ENCODE assay signal across 22 cellular contexts in the genomic region with DNA sequence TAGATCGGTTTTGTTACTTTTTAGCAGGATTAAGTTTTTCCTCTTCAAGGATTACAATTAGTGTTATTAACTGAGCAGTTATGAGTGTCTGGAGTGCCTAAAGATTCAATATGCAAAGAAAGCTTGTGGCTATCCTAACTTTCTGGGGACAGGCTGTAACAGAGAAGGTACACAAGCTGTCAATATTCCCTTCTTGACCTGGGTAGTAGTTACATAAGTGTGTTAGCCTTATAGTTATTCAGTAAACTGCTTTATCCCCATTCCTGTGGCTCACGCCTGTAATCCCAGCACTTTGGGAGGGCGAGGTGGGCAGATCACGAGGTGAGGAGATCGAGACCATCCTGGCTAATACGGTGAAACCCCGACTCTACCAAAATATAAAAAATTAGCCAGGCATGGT. TPM values are rescaled to one million over a fixed set of nuclear protein-coding genes. Genes with fewer than 3 reads are reported as not detected.
DNase-seq lines count a peak whose midpoint lies in the region; ATAC-seq and TF ChIP-seq lines count a peak whose summit lies in the region.
"Had no signal": no experiment of that assay in that cellular context is flagged by ENCODE, and none has a peak within 500 bp of the region (broad histone marks: within the 10 kb centered on the region; RNA-seq: fewer than 3 reads in every experiment).

No MANE protein-coding gene starts in this region.

- H3K36me3 ChIP-seq in right lobe of liver (peaks cover 0 to under 1% (median 0%) of the 10 kb centered on the region in 4 donors), uterus (no peaks in the 10 kb centered on the region)

- H3K27ac ChIP-seq in right lobe of liver (no peak overlapping the region), uterus (no peak overlapping the region)
- H3K27ac ChIP-seq: 22Rv1; A549; BLaER1 treated with 17β-estradiol and CSF1 and Interleukin-3, amounts not matched to agents 10 nM and 100 nM; C4-2B had no signal

- H3K9me3 ChIP-seq in right lobe of liver (no peaks in the 10 kb centered on the region), uterus (no peaks in the 10 kb centered on the region)
- H3K9me3 ChIP-seq: A549 had no signal

- no peaks in the 10 kb centered on the region for H3K9me3 Mint-ChIP-seq in IgD-negative memory B cell
- H3K9me3 Mint-ChIP-seq: CD4-positive, alpha-beta T cell; CD8-positive, alpha-beta memory T cell had no signal

- TF ChIP-seq CTCF in right lobe of liver (IDR thresholded peaks at IDR 0.05): no peak
- no peak for TF ChIP-seq CTCF in uterus (IDR thresholded peaks at IDR 0.05)

- H3K4me1 Mint-ChIP-seq in IgD-negative memory B cell: peaks cover 0 to 3% (median 0%) of the 10 kb centered on the region in 3 donors
- H3K4me1 Mint-ChIP-seq: B cell had no signal

- H3K36me3 Mint-ChIP-seq in IgD-negative memory B cell: peaks cover 8% of the 10 kb centered on the region

- H3K4me3 Mint-ChIP-seq in IgD-negative memory B cell: no peak overlapping the region
- H3K4me3 Mint-ChIP-seq: B cell; CD4-positive, alpha-beta T cell; CD8-positive, alpha-beta memory T cell had no signal

- H3K27me3 Mint-ChIP-seq in IgD-negative memory B cell: no peaks in the 10 kb centered on the region
- H3K27me3 Mint-ChIP-seq: B cell; CD4-positive, alpha-beta T cell; CD8-positive, alpha-beta memory T cell had no signal

- peak overlapping the region in 2 of 3 donors; percentile 4 to 16 for H3K27ac Mint-ChIP-seq in IgD-negative memory B cell
- H3K27ac Mint-ChIP-seq: B cell; CD4-positive, alpha-beta T cell had no signal

- 50% methylated on average over 7 of the region's 7 CpGs for WGBS in right lobe of liver (ENCODE audit: insufficient coverage, low coverage, low lambda C conversion rate, missing lambda C conversion rate)

- TF ChIP-seq POLR2A in right lobe of liver (IDR thresholded peaks at IDR 0.05): no peak
- no peak for TF ChIP-seq POLR2A in uterus (IDR thresholded peaks at IDR 0.05)

- H3K27me3 ChIP-seq in right lobe of liver: no peaks in the 10 kb centered on the region
- H3K27me3 ChIP-seq in uterus: no peaks in the 10 kb centered on the region
- H3K27me3 ChIP-seq: BLaER1 treated with 17β-estradiol and CSF1 and Interleukin-3, amounts not matched to agents 10 nM and 100 nM had no signal

- no peaks in the 10 kb centered on the region for H3K4me1 ChIP-seq in right lobe of liver
- H3K4me1 ChIP-seq in uterus: no peaks in the 10 kb centered on the region
- H3K4me1 ChIP-seq: A549; BLaER1 treated with 17β-estradiol and CSF1 and Interleukin-3, amounts not matched to agents 10 nM and 100 nM had no signal

- H3K4me3 ChIP-seq in right lobe of liver: no peak overlapping the region
- H3K4me3 ChIP-seq in uterus: no peak overlapping the region
- H3K4me3 ChIP-seq: A549; BLaER1 treated with 17β-estradiol and CSF1 and Interleukin-3, amounts not matched to agents 10 nM and 100 nM had no signal

- intact Hi-C loops in right lobe of liver (cut with DNase I): no loop called here
- intact Hi-C loops in uterus (cut with DNase I; ENCODE audit: low total_unique reads): no loop called here

- ATAC-seq in left lobe of liver (peak; percentile 92), right lobe of liver (peak; percentile 70 to 93 (median 84)), HG02763 (IDR thresholded peaks at IDR 0.05; ENCODE audit: unreplicated experiment) (no peak)
- ATAC-seq: A549 had no signal

- DNase-seq in left lobe of liver (ENCODE audit: low spot score) (no peak), right lobe of liver (no peak), uterus (no peak), GDM1 (lab: John Stamatoyannopoulos, UW) (no peak)
- DNase-seq: AML-193; CD4-positive, alpha-beta T cell; CD8-positive, alpha-beta memory T cell; COR-L47; DMS 273 treated with DMSO at 0.1 percent for 48 hours; DMS153; DMS53; DMS79; DND-41; EL; GF-D8 had no signal

RNA-seq across cellular contexts. Expression of gene ATAD1, which starts 31.6 kb away (rescaled TPM):
- polyA plus RNA-seq in IgD-negative memory B cell: 31.9 TPM
- 20.6 TPM for total RNA-seq in left lobe of liver
- 10 to 100 TPM; 17.4 to 24.2 (median 22.3) TPM for total RNA-seq in right lobe of liver
- total RNA-seq in uterus: 10 to 100 TPM; 13.8 to 69.9 (median 31.5) TPM
